ENCODE assay signal across 11 cellular contexts in genomic region chr5:133489632-133490031, GRCh38.
A peak's percentile ranks its signal among the peaks of the same experiment; 100 is the strongest.
DNase-seq lines count a peak whose midpoint lies in the region; ATAC-seq and TF ChIP-seq lines count a peak whose summit lies in the region.
"Had no signal": no experiment of that assay in that cellular context is flagged by ENCODE, and none has a peak within 500 bp of the region (broad histone marks: within the 10 kb centered on the region; RNA-seq: fewer than 3 reads in every experiment).

No MANE protein-coding gene starts in this region.

- H3K36me3 ChIP-seq in Caco-2 (ENCODE audit: control insufficient read depth, insufficient read depth, low read length): no peaks in the 10 kb centered on the region
- no peaks in the 10 kb centered on the region for H3K36me3 ChIP-seq in CD8-positive, alpha-beta T cell (ENCODE audit: insufficient read depth, low read length)

- BruUV-seq in Caco-2 (replicated peaks; lab: Mats Ljungman, UMichigan): no TSS peak

- intact Hi-C loops in Caco-2 (cut with micrococcal nuclease; ENCODE audit: unreplicated experiment): loop anchor here (1.0 to 5.0 kb wide), 3 partner anchors 122 to 455 kb away; no protein-coding TSS in a partner anchor
- intact Hi-C loops in CD8-positive, alpha-beta T cell (cut with DNase I, micrococcal nuclease): loop anchor here in 1 of 2 experiments (2.0 kb wide), 1 partner anchor 383 kb away; no protein-coding TSS in a partner anchor

- DNase-seq in Caco-2 (peak in 1 of 2 experiments; percentile 41), NCI-H748 treated with DMSO at 0.1 percent for 48 hours (lab: John Stamatoyannopoulos, UW) (peak; percentile 17), foreskin keratinocyte (peak in 1 of 2 donors; percentile 49), AG08396 (ENCODE audit: low spot score) (no peak)
- no peak for DNase-seq in CD8-positive, alpha-beta T cell
- DNase-seq: GDM1, hippocampal formation, natural killer cell had no signal

- H3K4me1 ChIP-seq in Caco-2: no peaks in the 10 kb centered on the region
- H3K4me1 ChIP-seq in foreskin keratinocyte: no peaks in the 10 kb centered on the region
- no peaks in the 10 kb centered on the region for H3K4me1 ChIP-seq in CD8-positive, alpha-beta T cell (ENCODE audit: insufficient read depth, low read length)

- H3K27me3 ChIP-seq in Caco-2 (replicated peaks; ENCODE audit: control insufficient read depth, insufficient read depth, low read length) (no peaks in the 10 kb centered on the region), foreskin keratinocyte (peaks cover 18% of the 10 kb centered on the region)
- no peaks in the 10 kb centered on the region for H3K27me3 ChIP-seq in CD8-positive, alpha-beta T cell (ENCODE audit: insufficient read depth, low read length)

- TF ChIP-seq CTCF in Caco-2 (IDR thresholded peaks at IDR 0.05; ENCODE audit: insufficient read depth in 1 of 2, low read depth in 1 of 2, low read length in 1 of 2, severe bottlenecking in 1 of 2, unreplicated experiment in 1 of 2) (peak; percentile 23 to 45), GM12872 (IDR thresholded peaks at IDR 0.05; ENCODE audit: insufficient read depth, low read depth, low read length) (peak; percentile 48; the same call in 2 of the 3 replicates), foreskin keratinocyte (conservative IDR thresholded peaks at IDR 0.05) (peak; percentile 48)
- no peak for TF ChIP-seq CTCF in CD8-positive, alpha-beta T cell (IDR thresholded peaks at IDR 0.05)

- ATAC-seq in foreskin keratinocyte (peak; percentile 18), GM19455 (IDR thresholded peaks at IDR 0.05; ENCODE audit: unreplicated experiment) (no peak), HG03439 (IDR thresholded peaks at IDR 0.05; ENCODE audit: unreplicated experiment) (no peak)
- ATAC-seq in CD8-positive, alpha-beta T cell: no peak
- ATAC-seq: natural killer cell had no signal

- CTCF ChIA-PET in Caco-2 (lab: Charles Lee): interaction anchor here (0.6 to 1.0 kb wide), 5 partner anchors 66 to 490 kb away, joined by 3 to 6 read pairs (median 4); no protein-coding TSS in a partner anchor
- CTCF ChIA-PET in CD8-positive, alpha-beta T cell (lab: Charles Lee): interaction anchor here (0.6 kb wide), 1 partner anchor 26 kb away, joined by 4 read pairs; no protein-coding TSS in a partner anchor

- H3K36me3 Mint-ChIP-seq in Caco-2 (ENCODE audit: insufficient read depth, unreplicated experiment): no peaks in the 10 kb centered on the region
- H3K36me3 Mint-ChIP-seq in CD8-positive, alpha-beta T cell: no peaks in the 10 kb centered on the region
- H3K36me3 Mint-ChIP-seq: natural killer cell had no signal

- H3K4me3 ChIP-seq in Caco-2 (ENCODE audit: low read depth, low read length): no peak overlapping the region
- no peak overlapping the region for H3K4me3 ChIP-seq in CD8-positive, alpha-beta T cell (ENCODE audit: low read depth, low read length)

- no peak overlapping the region for H3K27ac ChIP-seq in foreskin keratinocyte
- no peak overlapping the region for H3K27ac ChIP-seq in CD8-positive, alpha-beta T cell (ENCODE audit: low read depth, low read length)

- H3K4me3 Mint-ChIP-seq in Caco-2 (ENCODE audit: unreplicated experiment): no peak overlapping the region
- no peak overlapping the region for H3K4me3 Mint-ChIP-seq in CD8-positive, alpha-beta T cell
- H3K4me3 Mint-ChIP-seq: natural killer cell had no signal

- H3K9me3 Mint-ChIP-seq in Caco-2 (ENCODE audit: unreplicated experiment): no peaks in the 10 kb centered on the region
- peaks cover 3% of the 10 kb centered on the region for H3K9me3 Mint-ChIP-seq in CD8-positive, alpha-beta T cell

- POLR2A ChIA-PET in Caco-2 (lab: Charles Lee): no interaction called here
- POLR2A ChIA-PET in CD8-positive, alpha-beta T cell (lab: Charles Lee): no interaction called here

- H3K4me1 Mint-ChIP-seq in Caco-2 (ENCODE audit: low read depth, unreplicated experiment): no peaks in the 10 kb centered on the region
- no peaks in the 10 kb centered on the region for H3K4me1 Mint-ChIP-seq in CD8-positive, alpha-beta T cell (ENCODE audit: low read depth)
- H3K4me1 Mint-ChIP-seq: natural killer cell had no signal

- no peak overlapping the region for H3K27ac Mint-ChIP-seq in Caco-2 (ENCODE audit: unreplicated experiment)
- no peak overlapping the region for H3K27ac Mint-ChIP-seq in CD8-positive, alpha-beta T cell
- H3K27ac Mint-ChIP-seq: natural killer cell had no signal

- no peaks in the 10 kb centered on the region for H3K9me3 ChIP-seq in Caco-2
- H3K9me3 ChIP-seq in CD8-positive, alpha-beta T cell (ENCODE audit: low read length): no peaks in the 10 kb centered on the region

- H3K27me3 Mint-ChIP-seq in Caco-2 (ENCODE audit: insufficient read depth, unreplicated experiment): peaks cover 7% of the 10 kb centered on the region
- no peaks in the 10 kb centered on the region for H3K27me3 Mint-ChIP-seq in CD8-positive, alpha-beta T cell (ENCODE audit: low read depth)
